In the genomic region with DNA sequence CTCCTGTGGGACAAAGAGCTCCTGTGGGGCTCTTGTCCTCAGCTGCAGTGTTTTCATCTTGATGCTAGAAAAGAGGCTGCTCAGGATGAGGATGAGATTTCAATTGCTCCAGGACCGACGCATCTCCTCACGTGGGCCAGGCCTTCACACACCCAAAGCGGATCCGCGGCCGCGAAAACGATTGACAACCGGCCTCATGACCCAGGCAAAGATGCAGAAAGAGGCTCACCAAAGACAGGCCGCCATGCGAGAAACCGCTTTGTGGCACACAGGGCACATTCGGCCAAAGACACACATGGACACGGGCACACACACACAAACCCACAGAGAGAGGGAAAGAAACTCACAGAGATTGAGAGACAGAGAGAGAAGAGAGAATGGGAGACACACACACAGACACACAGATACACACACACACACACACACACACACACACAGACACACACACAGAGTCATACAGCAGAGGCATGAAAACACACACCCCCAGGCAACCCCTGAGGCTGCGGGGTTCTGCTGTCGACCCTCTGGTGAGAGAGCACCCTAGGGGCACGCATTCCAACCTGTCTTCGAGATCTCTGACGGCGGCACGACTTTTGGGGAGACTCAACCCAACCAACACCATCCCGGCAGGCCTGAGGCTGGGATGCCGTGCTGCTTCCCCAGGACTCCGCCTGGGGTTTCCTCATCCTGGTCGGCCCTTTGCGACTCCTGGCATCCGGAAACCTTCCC, we compare ENCODE assay signal across 1 cellular context.
TF ChIP-seq lines count a peak whose summit lies in the region.

No MANE protein-coding gene starts in this region.

TF ChIP-seq in H1, 55 proteins besides CTCF, POLR2A, EP300 and RAD21 (continued from another document):
- TF ChIP-seq CTBP2 (IDR thresholded peaks at IDR 0.05; ENCODE audit: borderline replicate concordance, insufficient read depth, insufficient read length, low read length): no peak
- TF ChIP-seq, protein P1, sequence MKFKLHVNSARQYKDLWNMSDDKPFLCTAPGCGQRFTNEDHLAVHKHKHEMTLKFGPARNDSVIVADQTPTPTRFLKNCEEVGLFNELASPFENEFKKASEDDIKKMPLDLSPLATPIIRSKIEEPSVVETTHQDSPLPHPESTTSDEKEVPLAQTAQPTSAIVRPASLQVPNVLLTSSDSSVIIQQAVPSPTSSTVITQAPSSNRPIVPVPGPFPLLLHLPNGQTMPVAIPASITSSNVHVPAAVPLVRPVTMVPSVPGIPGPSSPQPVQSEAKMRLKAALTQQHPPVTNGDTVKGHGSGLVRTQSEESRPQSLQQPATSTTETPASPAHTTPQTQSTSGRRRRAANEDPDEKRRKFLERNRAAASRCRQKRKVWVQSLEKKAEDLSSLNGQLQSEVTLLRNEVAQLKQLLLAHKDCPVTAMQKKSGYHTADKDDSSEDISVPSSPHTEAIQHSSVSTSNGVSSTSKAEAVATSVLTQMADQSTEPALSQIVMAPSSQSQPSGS (IDR thresholded peaks at IDR 0.05; ENCODE audit: low read length): no peak
- no peak for TF ChIP-seq YY1 (IDR thresholded peaks at IDR 0.05; ENCODE audit: low read depth, low read length)
- no peak for TF ChIP-seq FOSL1 (IDR thresholded peaks at IDR 0.05; ENCODE audit: insufficient read depth, low read depth, low read length)
- TF ChIP-seq CREB1 (IDR thresholded peaks at IDR 0.05): no peak
- no peak for TF ChIP-seq PHF8 (conservative IDR thresholded peaks at IDR 0.05; ENCODE audit: low read depth, low read length)
- no peak for TF ChIP-seq CEBPB (IDR thresholded peaks at IDR 0.05; ENCODE audit: low read depth, low read length)
- no peak for TF ChIP-seq GABPA (IDR thresholded peaks at IDR 0.05; ENCODE audit: borderline replicate concordance, insufficient read depth, low read length)
- TF ChIP-seq KDM5A (IDR thresholded peaks at IDR 0.05; ENCODE audit: low read length): no peak
